ENCODE assay signal across 18 cellular contexts in the genomic region with DNA sequence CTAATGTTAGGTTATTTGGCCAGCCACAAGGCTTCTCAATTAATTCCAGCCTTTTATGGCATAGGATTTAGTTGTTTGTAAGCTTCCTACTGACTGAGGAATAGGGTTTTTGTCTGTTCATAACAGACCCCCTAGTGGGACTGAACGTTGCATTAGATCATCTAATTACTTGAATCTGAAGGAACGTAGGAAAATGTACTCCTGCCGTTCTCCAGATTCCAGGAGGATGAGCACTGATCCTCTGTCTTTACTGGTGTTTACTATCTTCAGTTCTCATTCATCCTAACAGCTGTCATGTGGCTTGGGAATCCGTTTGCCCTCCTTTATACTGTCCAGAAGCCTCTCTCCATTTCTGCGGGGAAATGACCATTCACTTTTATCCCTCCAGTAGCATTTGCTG. TPM values are rescaled to one million over a fixed set of nuclear protein-coding genes. Genes with fewer than 3 reads are reported as not detected.
DNase-seq lines count a peak whose midpoint lies in the region; ATAC-seq and TF ChIP-seq lines count a peak whose summit lies in the region.
"Had no signal": no experiment of that assay in that cellular context is flagged by ENCODE, and none has a peak within 500 bp of the region (broad histone marks: within the 10 kb centered on the region; RNA-seq: fewer than 3 reads in every experiment).

No MANE protein-coding gene starts in this region.

- POLR2A ChIA-PET in A673 (lab: Charles Lee; ENCODE audit: low non-redundant PET), result no interaction called here

- peaks cover 7% of the 10 kb centered on the region for H3K4me1 Mint-ChIP-seq in activated naive CD8-positive, alpha-beta T cell treated with anti-CD3 and anti-CD28 coated beads, Interleukin-2, amount 50 U/mL, for 24 hours

- no peak overlapping the region for H3K27ac ChIP-seq in A673 (ENCODE audit: low read depth, low read length, poor library complexity, severe bottlenecking)
- H3K27ac ChIP-seq: C4-2B, KMS-11 had no signal

- peaks cover 3% of the 10 kb centered on the region for H3K4me1 ChIP-seq in A673 (ENCODE audit: insufficient read depth, low read length, poor library complexity, severe bottlenecking)
- H3K4me1 ChIP-seq: Caco-2 had no signal

- CTCF ChIA-PET in A673 (lab: Charles Lee), result no interaction called here

- ATAC-seq in HG02763 (IDR thresholded peaks at IDR 0.05; ENCODE audit: unreplicated experiment) (no peak), left ventricle myocardium superior (no peak)
- no peak for ATAC-seq in activated naive CD8-positive, alpha-beta T cell treated with anti-CD3 and anti-CD28 coated beads, Interleukin-2, amount 50 U/mL, for 24 hours

- no peaks in the 10 kb centered on the region for H3K27me3 Mint-ChIP-seq in activated naive CD8-positive, alpha-beta T cell treated with anti-CD3 and anti-CD28 coated beads, Interleukin-2, amount 50 U/mL, for 24 hours

- in situ Hi-C loops in astrocyte of the spinal cord (cut with HindIII; ENCODE audit: low sequenced_read_pairs), result no loop called here

- peaks cover 37% of the 10 kb centered on the region for H3K36me3 Mint-ChIP-seq in activated naive CD8-positive, alpha-beta T cell treated with anti-CD3 and anti-CD28 coated beads, Interleukin-2, amount 50 U/mL, for 24 hours (ENCODE audit: low read depth)

- intact Hi-C loops in A673 (cut with micrococcal nuclease; ENCODE audit: unreplicated experiment) (no loop called here), left ventricle myocardium superior (cut with micrococcal nuclease) (no loop called here)

- H3K4me3 ChIP-seq in A673 (ENCODE audit: low read depth, low read length, poor library complexity, severe bottlenecking) (no peak overlapping the region), astrocyte of the spinal cord (ENCODE audit: low read depth, low read length) (no peak overlapping the region)

- DNase-seq in A673 (ENCODE audit: low spot score) (peak; percentile 35), HCEC 1CT (peak; percentile 25), astrocyte of the spinal cord (ENCODE audit: low read depth, low spot score) (peak; percentile 62), myocyte (ENCODE audit: low read depth) (peak; percentile 61), left ventricle myocardium superior (no peak)
- no peak for DNase-seq in stimulated activated CD4-positive, alpha-beta T cell treated with anti-CD3 and anti-CD28 coated beads, Interleukin-4, amount 100 ng/mL, for 24 hours
- no peak for DNase-seq in activated naive CD8-positive, alpha-beta T cell treated with anti-CD3 and anti-CD28 coated beads, Interleukin-2, amount 50 U/mL, for 24 hours
- DNase-seq: 8988T, Caco-2, DMS53, MM.1S, NCI-H1105, NCI-H1694 treated with DMSO at 0.1 percent for 48 hours, NCI-H446 treated with DMSO at 0.1 percent for 48 hours, NCI-H748 treated with DMSO at 0.1 percent for 48 hours had no signal

- no peaks in the 10 kb centered on the region for H3K9me3 ChIP-seq in A673 (ENCODE audit: low read depth, low read length, poor library complexity, severe bottlenecking)
- H3K9me3 ChIP-seq: Caco-2 had no signal

- BruUV-seq in A673 (replicated peaks; lab: Mats Ljungman, UMichigan), result no TSS peak

- no peak overlapping the region for H3K27ac Mint-ChIP-seq in activated naive CD8-positive, alpha-beta T cell treated with anti-CD3 and anti-CD28 coated beads, Interleukin-2, amount 50 U/mL, for 24 hours

- no peaks in the 10 kb centered on the region for H3K9me3 Mint-ChIP-seq in activated naive CD8-positive, alpha-beta T cell treated with anti-CD3 and anti-CD28 coated beads, Interleukin-2, amount 50 U/mL, for 24 hours

- H3K4me3 Mint-ChIP-seq in activated naive CD8-positive, alpha-beta T cell treated with anti-CD3 and anti-CD28 coated beads, Interleukin-2, amount 50 U/mL, for 24 hours, result no peak overlapping the region

- H3K27me3 ChIP-seq in A673 (replicated peaks; ENCODE audit: insufficient read depth, low read depth, low read length, poor library complexity), result no peaks in the 10 kb centered on the region

- H3K36me3 ChIP-seq in A673 (ENCODE audit: insufficient read depth, low read length, poor library complexity, severe bottlenecking), result peaks cover 3% of the 10 kb centered on the region

- TF ChIP-seq CTCF in A673 (conservative IDR thresholded peaks at IDR 0.05; ENCODE audit: low read depth, low read length) (no peak), astrocyte of the spinal cord (IDR thresholded peaks at IDR 0.05; ENCODE audit: low read depth, low read length) (no peak)

RNA-seq across cellular contexts. Expression of a gene that starts 52.7 kb away (rescaled TPM):
- total RNA-seq in A673 (2021) (22.0 TPM in 2 replicates), myocyte (11.9 and 14.8 TPM in 2 replicates), left ventricle myocardium superior (10.4 TPM)
- polyA plus RNA-seq in myocyte (2012), result 7.5 TPM

Comparison
In these comparisons a context has a peak if more than half of its experiments do, and no peak if none do; other contexts are left out.
1. DNase-seq: peak in A673 (single experiment), HCEC 1CT (single experiment), astrocyte of the spinal cord (single experiment) and myocyte (single experiment); none in stimulated activated CD4-positive, alpha-beta T cell treated with anti-CD3 and anti-CD28 coated beads, Interleukin-4, amount 100 ng/mL, for 24 hours (single experiment), left ventricle myocardium superior (single experiment) and activated naive CD8-positive, alpha-beta T cell treated with anti-CD3 and anti-CD28 coated beads, Interleukin-2, amount 50 U/mL, for 24 hours (single experiment).